ENCODE assay signal across 13 cellular contexts in the genomic region with DNA sequence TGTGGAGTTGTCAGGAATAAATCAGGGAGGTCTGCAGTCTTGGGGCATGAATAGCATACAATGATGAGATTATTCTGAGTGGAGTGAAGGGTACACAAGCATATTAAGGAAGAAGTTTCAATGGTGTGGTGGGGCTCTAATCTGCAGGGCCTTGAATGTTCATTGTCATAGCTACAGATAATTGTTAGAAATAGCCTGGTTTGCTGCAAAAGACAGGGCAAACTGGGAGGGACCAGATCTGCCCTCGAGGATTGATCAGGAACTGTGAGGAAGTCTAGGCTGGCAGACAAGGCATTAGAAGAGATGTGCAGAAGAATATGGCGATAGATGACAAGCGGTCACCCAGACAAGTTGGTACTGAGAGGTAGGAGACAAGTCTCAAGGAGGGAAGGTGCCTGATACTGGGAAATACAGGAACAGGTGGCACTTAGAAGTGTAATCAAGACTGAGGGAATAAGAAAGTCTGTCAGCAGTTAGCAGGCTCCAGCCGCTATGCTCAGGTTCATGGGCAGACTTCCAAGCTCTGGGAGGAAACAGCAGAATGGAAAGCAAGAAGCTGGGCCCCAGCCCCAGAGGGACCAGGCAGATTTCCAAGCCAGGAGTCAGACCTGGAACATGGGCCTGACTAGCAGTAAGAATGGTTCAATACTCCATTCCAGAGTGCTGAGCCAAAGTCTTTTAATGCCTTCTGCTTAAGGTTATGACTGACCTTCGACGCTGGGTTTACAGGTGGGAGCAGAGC. TPM values are rescaled to one million over a fixed set of nuclear protein-coding genes. Genes with fewer than 3 reads are reported as not detected.
DNase-seq lines count a peak whose midpoint lies in the region; ATAC-seq, FAIRE-seq and TF ChIP-seq lines count a peak whose summit lies in the region.
"Had no signal": no experiment of that assay in that cellular context is flagged by ENCODE, and none has a peak within 500 bp of the region (broad histone marks: within the 10 kb centered on the region; RNA-seq: fewer than 3 reads in every experiment).

No MANE protein-coding gene starts in this region.

- H2BK12ac ChIP-seq in trophoblast cell (ENCODE audit: low read length): no peak overlapping the region

- no peak overlapping the region for H3K4me3 ChIP-seq in bronchial epithelial cell (ENCODE audit: low read depth, low read length)
- H3K4me3 ChIP-seq in transverse colon: no peak overlapping the region
- H3K4me3 ChIP-seq in trophoblast cell (ENCODE audit: low read depth, low read length): no peak overlapping the region
- H3K4me3 ChIP-seq: A549, skin epidermis had no signal

- no peaks in the 10 kb centered on the region for H3K79me1 ChIP-seq in trophoblast cell (ENCODE audit: low read length)

- H3K9me3 ChIP-seq in transverse colon (no peaks in the 10 kb centered on the region), trophoblast cell (ENCODE audit: insufficient read depth, low read depth, low read length) (no peaks in the 10 kb centered on the region)
- H3K9me3 ChIP-seq: A549 had no signal

- DNase-seq in NCI-H82 (lab: John Stamatoyannopoulos, UW): peak; percentile 60
- DNase-seq in NCI-H82 treated with DMSO at 0.1 percent for 48 hours (lab: John Stamatoyannopoulos, UW; ENCODE audit: unreplicated experiment): no peak
- no peak for DNase-seq in bronchial epithelial cell (ENCODE audit: low read depth)
- DNase-seq in left lobe of liver (ENCODE audit: low spot score): peak; percentile 45
- DNase-seq in transverse colon: peak; percentile 14
- no peak for DNase-seq in stimulated activated CD4-positive, alpha-beta T cell treated with anti-CD3 and anti-CD28 coated beads, Interleukin-4, amount 100 ng/mL, for 1 hour
- no peak for DNase-seq in trophoblast cell
- no peak for DNase-seq in GM12892 (ENCODE audit: insufficient read length)
- DNase-seq: activated B cell treated with CpG ODN at 0.5 μM for 24 hours, NCI-H510A treated with DMSO at 0.1 percent for 48 hours had no signal

- no peak overlapping the region for H3K14ac ChIP-seq in trophoblast cell (ENCODE audit: low read length)

- no peaks in the 10 kb centered on the region for H3K4me1 ChIP-seq in transverse colon
- H3K4me1 ChIP-seq in trophoblast cell (ENCODE audit: control insufficient read depth in 1 of 2, insufficient read depth in 2 of 2, low read length in 2 of 2): peaks cover 0 to 2% of the 10 kb centered on the region in 2 experiments

- 74 to 82% methylated on average over 5 to 6 of the region's 6 CpGs for WGBS in transverse colon (ENCODE audit: low coverage in 1 of 2), 2 donors
- no CpG with 5 or more reads among the region's 6 CpGs for WGBS in trophoblast cell (ENCODE audit: extremely low coverage, insufficient coverage, insufficient read length)

- H3K79me2 ChIP-seq in trophoblast cell (ENCODE audit: control insufficient read depth, insufficient read depth, low read length, poor library complexity): no peaks in the 10 kb centered on the region

- ATAC-seq in left lobe of liver: peak; percentile 48
- ATAC-seq: A549 had no signal

- no peak for TF ChIP-seq CTCF in bronchial epithelial cell (IDR thresholded peaks at IDR 0.05; ENCODE audit: insufficient read depth, low read length, severe bottlenecking)
- TF ChIP-seq CTCF in transverse colon (IDR thresholded peaks at IDR 0.05): no peak

- H3K27me3 ChIP-seq in bronchial epithelial cell (ENCODE audit: control insufficient read depth, insufficient read depth, low read length): no peaks in the 10 kb centered on the region
- H3K27me3 ChIP-seq in transverse colon: no peaks in the 10 kb centered on the region
- no peaks in the 10 kb centered on the region for H3K27me3 ChIP-seq in trophoblast cell (ENCODE audit: insufficient read depth, low read length)

- FAIRE-seq in bronchial epithelial cell (lab: Jason Lieb, UNC): peak; percentile 13
- no peak for FAIRE-seq in GM12892 (lab: Jason Lieb, UNC)
- FAIRE-seq: A549 had no signal

- TF ChIP-seq POLR2A in transverse colon (IDR thresholded peaks at IDR 0.05) (no peak), GM12892 (IDR thresholded peaks at IDR 0.05; ENCODE audit: low read depth, low read length) (no peak)

- H3K9ac ChIP-seq in trophoblast cell (ENCODE audit: low read length): no peak overlapping the region

- no peak overlapping the region for H2AFZ ChIP-seq in trophoblast cell (ENCODE audit: insufficient read depth, low read length, poor library complexity)

- in situ Hi-C loops in transverse colon (cut with MboI; ENCODE audit: low pct_ligation_motif_present in 1 of 4, low pct_unique_long_range_greater_than_20kb in 1 of 4, low sequenced_read_pairs in 3 of 4): no loop called here

- H3K4ac ChIP-seq in trophoblast cell (ENCODE audit: low read depth, low read length): no peak overlapping the region

- no peak overlapping the region for H2BK120ac ChIP-seq in trophoblast cell (ENCODE audit: insufficient read depth, low read length, poor library complexity)

- H3K23ac ChIP-seq in trophoblast cell (ENCODE audit: low read length): no peak overlapping the region

- H4K91ac ChIP-seq in trophoblast cell (ENCODE audit: low read depth, low read length): no peak overlapping the region

- H3K36me3 ChIP-seq in bronchial epithelial cell (ENCODE audit: control insufficient read depth, insufficient read depth, low read length): no peaks in the 10 kb centered on the region
- H3K36me3 ChIP-seq in transverse colon: no peaks in the 10 kb centered on the region
- H3K36me3 ChIP-seq in trophoblast cell (ENCODE audit: control insufficient read depth in 1 of 2, insufficient read depth in 2 of 2, low read length in 2 of 2): no peaks in the 10 kb centered on the region

- no peak overlapping the region for H3K18ac ChIP-seq in trophoblast cell (ENCODE audit: low read length)

- intact Hi-C loops in transverse colon (cut with DNase I; ENCODE audit: low total_unique reads): no loop called here

- no peak overlapping the region for H2AK5ac ChIP-seq in trophoblast cell (ENCODE audit: low read length)

- H3K27ac ChIP-seq in transverse colon: no peak overlapping the region
- H3K27ac ChIP-seq in trophoblast cell (ENCODE audit: low read depth, low read length): no peak overlapping the region
- H3K27ac ChIP-seq: A549, HL-60, skin epidermis had no signal

- no peak overlapping the region for H4K12ac ChIP-seq in trophoblast cell (ENCODE audit: low read depth, low read length)

- H3K4me2 ChIP-seq in trophoblast cell (ENCODE audit: low read length): no peak overlapping the region
- H3K4me2 ChIP-seq: A549 had no signal

- no peak overlapping the region for H4K8ac ChIP-seq in trophoblast cell (ENCODE audit: low read depth, low read length)

- no peak for TF ChIP-seq EP300 in transverse colon (IDR thresholded peaks at IDR 0.05; ENCODE audit: low read depth)

- H2BK5ac ChIP-seq in trophoblast cell (ENCODE audit: low read depth, low read length, poor library complexity): no peak overlapping the region

RNA-seq across cellular contexts. Expression of a gene that starts 20.9 kb away (rescaled TPM):
- total RNA-seq in bronchial epithelial cell (0.26 and 0.64 TPM in 2 replicates), left lobe of liver (5.9 TPM), transverse colon (10 to 100 TPM; 12.1 to 13.8 (median 13.0) TPM)
- 4.7 and 4.9 TPM in 2 replicates for polyA plus RNA-seq in trophoblast cell (2013)
- polyA plus RNA-seq in GM12892 (2012; ENCODE audit: missing spikeins): 11.7 TPM

Comparison
In these comparisons a context has a peak if more than half of its experiments do, and no peak if none do; other contexts are left out.
1. DNase-seq: peak in NCI-H82 (single experiment), left lobe of liver (single experiment) and transverse colon (single experiment); none in NCI-H82 treated with DMSO at 0.1 percent for 48 hours (single experiment), bronchial epithelial cell (single experiment), stimulated activated CD4-positive, alpha-beta T cell treated with anti-CD3 and anti-CD28 coated beads, Interleukin-4, amount 100 ng/mL, for 1 hour (single experiment), trophoblast cell (0 of 2) and GM12892 (single experiment).